ENCODE assay signal across 13 cellular contexts in the genomic region with DNA sequence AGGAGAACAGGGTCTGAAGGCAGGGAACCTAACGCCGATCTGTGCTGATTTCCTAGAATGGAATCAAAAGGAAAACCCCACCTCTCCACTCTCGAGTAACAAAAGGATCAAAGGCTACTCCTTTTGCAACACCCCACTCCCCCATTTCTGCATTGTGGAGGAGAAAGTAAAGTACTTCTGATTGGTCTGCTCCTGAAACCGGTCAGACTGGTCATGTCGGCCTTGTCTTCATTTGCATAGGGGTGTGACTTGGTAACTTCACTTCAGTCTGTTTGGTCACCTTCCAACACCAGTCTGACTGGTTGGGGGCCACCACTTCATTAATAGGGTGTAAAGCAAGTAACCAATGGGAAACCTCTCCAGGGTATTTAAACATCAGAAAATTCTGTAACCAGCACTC.
DNase-seq lines count a peak whose midpoint lies in the region; ATAC-seq and TF ChIP-seq lines count a peak whose summit lies in the region.
"Had no signal": no experiment of that assay in that cellular context is flagged by ENCODE, and none has a peak within 500 bp of the region (broad histone marks: within the 10 kb centered on the region; RNA-seq: fewer than 3 reads in every experiment).

No MANE protein-coding gene starts in this region.

- H3K4me1 Mint-ChIP-seq in osteocyte (ENCODE audit: unreplicated experiment): no peaks in the 10 kb centered on the region
- H3K4me1 Mint-ChIP-seq in activated CD8-positive, alpha-beta T cell treated with anti-CD3 and anti-CD28 coated beads, Interleukin-2, amount 10 ng/mL, durations not matched to agents 7 days and 5 days (ENCODE audit: low read depth): no peaks in the 10 kb centered on the region
- H3K4me1 Mint-ChIP-seq: activated naive CD8-positive, alpha-beta T cell treated with anti-CD3 and anti-CD28 coated beads, Interleukin-2, amount 10 ng/mL, durations not matched to agents 7 days and 5 days had no signal

- intact Hi-C loops in ascending aorta (cut with DNase I): no loop called here

- 25 to 38% methylated on average over 5 of the region's 5 CpGs for WGBS in upper lobe of left lung, 2 donors

- no peak for TF ChIP-seq EP300 in upper lobe of left lung (IDR thresholded peaks at IDR 0.05)

- TF ChIP-seq CTCF in upper lobe of left lung (IDR thresholded peaks at IDR 0.05) (no peak), osteocyte (IDR thresholded peaks at IDR 0.05) (no peak), ascending aorta (IDR thresholded peaks at IDR 0.05) (no peak)

- H3K4me3 ChIP-seq in SJCRH30: 0 out of 2 replicates have a peak overlapping the region, but pooled peaks have one; percentile 13
- no peak overlapping the region for H3K4me3 ChIP-seq in upper lobe of left lung
- no peak overlapping the region for H3K4me3 ChIP-seq in ascending aorta
- H3K4me3 ChIP-seq: SK-N-MC had no signal

- H3K9me3 Mint-ChIP-seq in osteocyte (ENCODE audit: unreplicated experiment): no peaks in the 10 kb centered on the region
- no peaks in the 10 kb centered on the region for H3K9me3 Mint-ChIP-seq in activated CD8-positive, alpha-beta T cell treated with anti-CD3 and anti-CD28 coated beads, Interleukin-2, amount 10 ng/mL, durations not matched to agents 7 days and 5 days (ENCODE audit: insufficient read depth)
- H3K9me3 Mint-ChIP-seq: activated naive CD8-positive, alpha-beta T cell treated with anti-CD3 and anti-CD28 coated beads, Interleukin-2, amount 10 ng/mL, durations not matched to agents 7 days and 5 days had no signal

- no peaks in the 10 kb centered on the region for H3K27me3 Mint-ChIP-seq in osteocyte (ENCODE audit: unreplicated experiment)
- H3K27me3 Mint-ChIP-seq in activated CD8-positive, alpha-beta T cell treated with anti-CD3 and anti-CD28 coated beads, Interleukin-2, amount 10 ng/mL, durations not matched to agents 7 days and 5 days (ENCODE audit: low read depth): no peaks in the 10 kb centered on the region
- H3K27me3 Mint-ChIP-seq: activated naive CD8-positive, alpha-beta T cell treated with anti-CD3 and anti-CD28 coated beads, Interleukin-2, amount 10 ng/mL, durations not matched to agents 7 days and 5 days had no signal

- no peak overlapping the region for H3K27ac ChIP-seq in SJCRH30
- no peak overlapping the region for H3K27ac ChIP-seq in upper lobe of left lung
- no peak overlapping the region for H3K27ac ChIP-seq in ascending aorta
- H3K27ac ChIP-seq: SK-N-MC, VCaP had no signal

- H3K27me3 ChIP-seq in SJCRH30 (no peaks in the 10 kb centered on the region), upper lobe of left lung (no peaks in the 10 kb centered on the region), ascending aorta (no peaks in the 10 kb centered on the region)

- H3K9me3 ChIP-seq in SJCRH30 (replicated peaks) (no peaks in the 10 kb centered on the region), upper lobe of left lung (no peaks in the 10 kb centered on the region), ascending aorta (no peaks in the 10 kb centered on the region)

- no peak overlapping the region for H3K27ac Mint-ChIP-seq in osteocyte (ENCODE audit: unreplicated experiment)
- no peak overlapping the region for H3K27ac Mint-ChIP-seq in activated CD8-positive, alpha-beta T cell treated with anti-CD3 and anti-CD28 coated beads, Interleukin-2, amount 10 ng/mL, durations not matched to agents 7 days and 5 days
- H3K27ac Mint-ChIP-seq: activated naive CD8-positive, alpha-beta T cell treated with anti-CD3 and anti-CD28 coated beads, Interleukin-2, amount 10 ng/mL, durations not matched to agents 7 days and 5 days; CD8-positive, alpha-beta T cell; nephron progenitor cell had no signal

- no peaks in the 10 kb centered on the region for H3K36me3 Mint-ChIP-seq in osteocyte (ENCODE audit: unreplicated experiment)
- H3K36me3 Mint-ChIP-seq in activated CD8-positive, alpha-beta T cell treated with anti-CD3 and anti-CD28 coated beads, Interleukin-2, amount 10 ng/mL, durations not matched to agents 7 days and 5 days (ENCODE audit: low read depth): no peaks in the 10 kb centered on the region
- H3K36me3 Mint-ChIP-seq: activated naive CD8-positive, alpha-beta T cell treated with anti-CD3 and anti-CD28 coated beads, Interleukin-2, amount 10 ng/mL, durations not matched to agents 7 days and 5 days; CD8-positive, alpha-beta T cell had no signal

- CTCF ChIA-PET in activated CD8-positive, alpha-beta T cell treated with anti-CD3 and anti-CD28 coated beads, Interleukin-2, amount 10 ng/mL, durations not matched to agents 7 days and 5 days (lab: Charles Lee): no interaction called here

- no peak overlapping the region for H3K4me3 Mint-ChIP-seq in osteocyte (ENCODE audit: unreplicated experiment)
- no peak overlapping the region for H3K4me3 Mint-ChIP-seq in activated CD8-positive, alpha-beta T cell treated with anti-CD3 and anti-CD28 coated beads, Interleukin-2, amount 10 ng/mL, durations not matched to agents 7 days and 5 days
- H3K4me3 Mint-ChIP-seq: activated naive CD8-positive, alpha-beta T cell treated with anti-CD3 and anti-CD28 coated beads, Interleukin-2, amount 10 ng/mL, durations not matched to agents 7 days and 5 days; CD8-positive, alpha-beta T cell; nephron progenitor cell had no signal

- H3K36me3 ChIP-seq in SJCRH30 (no peaks in the 10 kb centered on the region), upper lobe of left lung (no peaks in the 10 kb centered on the region), ascending aorta (no peaks in the 10 kb centered on the region)

- POLR2A ChIA-PET in activated CD8-positive, alpha-beta T cell treated with anti-CD3 and anti-CD28 coated beads, Interleukin-2, amount 10 ng/mL, durations not matched to agents 7 days and 5 days (lab: Charles Lee): no interaction called here

- TF ChIP-seq POLR2A in upper lobe of left lung (IDR thresholded peaks at IDR 0.05): peak in 1 of 4 donors; percentile 46

- peak; percentile 47 to 74 for DNase-seq in NCI-H2081 (lab: John Stamatoyannopoulos, UW)
- DNase-seq in SJCRH30: peak in 1 of 2 experiments; percentile 13
- peak; percentile 36 for DNase-seq in kidney tubule cell (ENCODE audit: low spot score)
- DNase-seq in upper lobe of left lung: peak in 1 of 2 donors; percentile 77
- no peak for DNase-seq in osteocyte (ENCODE audit: extremely low spot score, unreplicated experiment)
- DNase-seq in activated CD8-positive, alpha-beta T cell treated with anti-CD3 and anti-CD28 coated beads, Interleukin-2, amount 10 ng/mL, durations not matched to agents 7 days and 5 days: no peak
- DNase-seq in ascending aorta (ENCODE audit: low spot score in 2 of 2): no peak
- DNase-seq: activated CD8-positive, alpha-beta memory T cell treated with anti-CD3 and anti-CD28 coated beads, Interleukin-2, amount 50 U/mL, for 48 hours; activated naive CD8-positive, alpha-beta T cell treated with anti-CD3 and anti-CD28 coated beads, Interleukin-2, amount 10 ng/mL, durations not matched to agents 7 days and 5 days; CD8-positive, alpha-beta T cell; nephron progenitor cell had no signal

- H3K4me1 ChIP-seq in SJCRH30 (no peaks in the 10 kb centered on the region), upper lobe of left lung (no peaks in the 10 kb centered on the region), ascending aorta (no peaks in the 10 kb centered on the region)

- ATAC-seq in upper lobe of left lung (ENCODE audit: low FRiP score in 2 of 2): peak; percentile 53 to 87
- ATAC-seq in activated CD8-positive, alpha-beta T cell treated with anti-CD3 and anti-CD28 coated beads, Interleukin-2, amount 10 ng/mL, durations not matched to agents 7 days and 5 days: no peak
- ATAC-seq: CD8-positive, alpha-beta T cell had no signal

Comparison
In these comparisons a context has a peak if more than half of its experiments do, and no peak if none do; other contexts are left out.
1. DNase-seq: peak in NCI-H2081 (2 of 2) and kidney tubule cell (single experiment); none in osteocyte (single experiment), activated CD8-positive, alpha-beta T cell treated with anti-CD3 and anti-CD28 coated beads, Interleukin-2, amount 10 ng/mL, durations not matched to agents 7 days and 5 days (single experiment) and ascending aorta (0 of 2).